29 cellular contexts compared by ENCODE assay signal in the genomic region with DNA sequence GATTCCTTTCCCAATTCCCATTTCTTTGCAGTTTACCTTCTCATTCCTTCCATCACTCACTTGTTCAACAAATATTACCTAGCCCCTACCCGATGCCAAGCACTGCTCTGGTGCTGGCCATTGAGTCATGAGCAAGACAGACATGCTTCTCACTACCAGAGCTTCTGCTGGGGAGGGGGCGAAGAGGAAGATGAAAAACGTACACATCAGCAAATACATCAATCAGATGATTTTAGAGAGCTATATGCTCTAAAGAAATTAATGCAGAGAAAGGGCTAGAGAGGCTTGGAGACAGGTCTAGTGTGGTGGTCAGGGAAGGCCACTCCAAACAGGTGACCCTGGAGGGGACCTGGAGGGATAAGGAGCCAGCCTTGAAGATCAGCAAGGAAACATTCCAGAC. TPM values are rescaled to one million over a fixed set of nuclear protein-coding genes. Genes with fewer than 3 reads are reported as not detected.
"Had no signal": no experiment of that assay in that cellular context is flagged by ENCODE, and none has a peak within 500 bp of the region (broad histone marks: within the 10 kb centered on the region; RNA-seq: fewer than 3 reads in every experiment).

No MANE protein-coding gene starts in this region.

- H3K4me1 Mint-ChIP-seq: endodermal cell, immature natural killer cell, mesothelial cell of epicardium had no signal

- H3K36me3 Mint-ChIP-seq: immature natural killer cell, mesothelial cell of epicardium had no signal

- FAIRE-seq: endometrium, kidney had no signal

- H3K27ac Mint-ChIP-seq: dendritic cell treated with granulocyte-macrophage colony-stimulating factor and Interleukin-4, amounts not matched to agents 40 ng/mL and 50 ng/mL, for 4 days; effector memory CD8-positive, alpha-beta T cell; endodermal cell; mesothelial cell of epicardium had no signal

- ATAC-seq: effector memory CD8-positive, alpha-beta T cell; esophagus mucosa; gastroesophageal sphincter; heart left ventricle; left lung; left ventricle myocardium superior; lower lobe of right lung; mucosa of descending colon had no signal

- H3K79me2 ChIP-seq: hepatocyte had no signal

- H3K27me3 ChIP-seq: colonic mucosa, esophagus squamous epithelium, gastroesophageal sphincter had no signal

- H3K9me3 ChIP-seq: colonic mucosa, esophagus squamous epithelium, gastroesophageal sphincter, heart left ventricle, left lung, lower lobe of right lung, mucosa of descending colon had no signal

- H3K4me3 Mint-ChIP-seq: dendritic cell treated with granulocyte-macrophage colony-stimulating factor and Interleukin-4, amounts not matched to agents 40 ng/mL and 50 ng/mL, for 4 days; effector memory CD8-positive, alpha-beta T cell; endodermal cell; immature natural killer cell; mesothelial cell of epicardium had no signal

- H3K4me2 ChIP-seq: hepatocyte had no signal

- DNase-seq: colonic mucosa; cortex of kidney; effector CD8-positive, alpha-beta T cell; effector memory CD8-positive, alpha-beta T cell; endodermal cell; erythroblast; esophagus squamous epithelium; foreskin fibroblast; foreskin melanocyte; heart left ventricle; hypothalamus; immature natural killer cell; islet precursor cell; kidney; kidney glomerular epithelial cell; left lung; left ventricle myocardium superior; lower lobe of right lung; mesenchymal stem cell; mucosa of descending colon had no signal

- H3K9me3 Mint-ChIP-seq: dendritic cell treated with granulocyte-macrophage colony-stimulating factor and Interleukin-4, amounts not matched to agents 40 ng/mL and 50 ng/mL, for 4 days; effector memory CD8-positive, alpha-beta T cell; endodermal cell had no signal

- H3K36me3 ChIP-seq: colonic mucosa, esophagus squamous epithelium, gastroesophageal sphincter, heart left ventricle, left lung, lower lobe of right lung had no signal

- H3K27ac ChIP-seq: colonic mucosa, epithelial cell of prostate, esophagus squamous epithelium, gastroesophageal sphincter, heart left ventricle, hepatocyte, left lung, lower lobe of right lung had no signal

- H3K4me1 ChIP-seq: colonic mucosa, esophagus squamous epithelium, gastroesophageal sphincter, heart left ventricle, left lung, lower lobe of right lung had no signal

- H2AFZ ChIP-seq: hepatocyte had no signal

- H3K4me3 ChIP-seq: colonic mucosa, esophagus squamous epithelium, gastroesophageal sphincter, heart left ventricle, hepatocyte, left lung, lower lobe of right lung, mucosa of descending colon had no signal

RNA-seq across cellular contexts. Expression of gene FAT2, which starts 14.4 kb away (rescaled TPM):
- total RNA-seq: colonic mucosa, dermis microvascular lymphatic vessel endothelial cell, left ventricle myocardium superior, lung microvascular endothelial cell, mucosa of descending colon had no signal
- polyA plus RNA-seq: immature natural killer cell had no signal
